ENCODE assay signal across 10 cellular contexts in the genomic region with DNA sequence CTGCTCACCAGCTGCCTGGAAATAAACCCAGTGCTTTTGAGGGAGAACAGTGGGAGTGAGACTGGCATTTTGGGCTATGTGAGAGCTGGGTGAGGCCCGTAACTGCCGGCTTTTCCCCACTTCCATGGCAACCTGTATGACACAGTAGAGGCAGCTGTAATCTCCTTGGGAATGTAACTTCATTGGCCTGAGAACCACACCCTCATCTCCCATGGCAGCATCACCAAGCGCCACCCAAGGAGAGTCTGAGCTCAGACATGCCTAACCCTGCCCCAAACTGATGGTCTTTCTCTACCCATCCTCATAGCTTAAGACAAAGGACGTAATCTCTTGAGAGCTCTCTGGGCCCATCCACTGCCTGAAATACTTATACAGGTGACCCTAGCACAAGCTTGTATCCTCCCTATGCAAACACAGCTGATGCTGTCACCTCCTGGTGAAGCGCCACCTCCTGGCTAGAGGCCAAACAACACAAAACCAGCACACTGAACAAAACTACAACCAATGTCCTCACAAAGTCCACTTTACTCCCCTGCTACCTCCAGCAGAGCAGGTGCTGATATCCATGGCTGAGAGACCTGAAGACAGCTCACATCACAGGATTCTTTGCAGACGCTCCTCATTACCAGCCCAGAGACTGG.
DNase-seq lines count a peak whose midpoint lies in the region; ATAC-seq, FAIRE-seq and TF ChIP-seq lines count a peak whose summit lies in the region.
"Had no signal": no experiment of that assay in that cellular context is flagged by ENCODE, and none has a peak within 500 bp of the region (broad histone marks: within the 10 kb centered on the region; RNA-seq: fewer than 3 reads in every experiment).

No MANE protein-coding gene starts in this region.

- no peak for FAIRE-seq in bronchial epithelial cell (lab: Jason Lieb, UNC)

- intact Hi-C loops in activated CD4-positive, alpha-beta memory T cell treated with anti-CD3 and anti-CD28 coated beads for 36 hours (cut with micrococcal nuclease), result no loop called here

- H3K4me3 Mint-ChIP-seq in activated CD4-positive, alpha-beta memory T cell treated with anti-CD3 and anti-CD28 coated beads for 36 hours, result no peak overlapping the region
- no peak overlapping the region for H3K4me3 Mint-ChIP-seq in activated CD4-positive, alpha-beta memory T cell treated with anti-CD3 and anti-CD28 coated beads, Interleukin-2, amount 10 ng/mL, durations not matched to agents 7 days and 5 days

- no peak for ATAC-seq in GM21723 (IDR thresholded peaks at IDR 0.05; ENCODE audit: unreplicated experiment)

- H3K4me1 Mint-ChIP-seq in activated CD4-positive, alpha-beta memory T cell treated with anti-CD3 and anti-CD28 coated beads for 36 hours (ENCODE audit: low read depth), result no peaks in the 10 kb centered on the region
- no peaks in the 10 kb centered on the region for H3K4me1 Mint-ChIP-seq in activated CD4-positive, alpha-beta memory T cell treated with anti-CD3 and anti-CD28 coated beads, Interleukin-2, amount 10 ng/mL, durations not matched to agents 7 days and 5 days

- no peaks in the 10 kb centered on the region for H3K36me3 ChIP-seq in bronchial epithelial cell (ENCODE audit: control insufficient read depth, insufficient read depth, low read length)
- H3K36me3 ChIP-seq: neutrophil, SJSA1 had no signal

- peak; percentile 55 for TF ChIP-seq CTCF in bronchial epithelial cell (IDR thresholded peaks at IDR 0.05; ENCODE audit: insufficient read depth, low read length, severe bottlenecking)
- TF ChIP-seq CTCF in retinal pigment epithelial cell (conservative IDR thresholded peaks at IDR 0.05; ENCODE audit: low read depth, low read length), result peak; percentile 49

- H3K27ac Mint-ChIP-seq in activated CD4-positive, alpha-beta memory T cell treated with anti-CD3 and anti-CD28 coated beads for 36 hours, result no peak overlapping the region
- H3K27ac Mint-ChIP-seq in activated CD4-positive, alpha-beta memory T cell treated with anti-CD3 and anti-CD28 coated beads, Interleukin-2, amount 10 ng/mL, durations not matched to agents 7 days and 5 days, result no peak overlapping the region

- H3K36me3 Mint-ChIP-seq in activated CD4-positive, alpha-beta memory T cell treated with anti-CD3 and anti-CD28 coated beads for 36 hours, result no peaks in the 10 kb centered on the region
- H3K36me3 Mint-ChIP-seq in activated CD4-positive, alpha-beta memory T cell treated with anti-CD3 and anti-CD28 coated beads, Interleukin-2, amount 10 ng/mL, durations not matched to agents 7 days and 5 days (ENCODE audit: low read depth), result no peaks in the 10 kb centered on the region

- POLR2A ChIA-PET in activated CD4-positive, alpha-beta memory T cell treated with anti-CD3 and anti-CD28 coated beads for 36 hours (lab: Charles Lee), result no interaction called here
- POLR2A ChIA-PET in activated CD4-positive, alpha-beta memory T cell treated with anti-CD3 and anti-CD28 coated beads, Interleukin-2, amount 10 ng/mL, durations not matched to agents 7 days and 5 days (lab: Charles Lee), result no interaction called here

- DNase-seq in activated CD4-positive, alpha-beta memory T cell treated with anti-CD3 and anti-CD28 coated beads for 36 hours, result peak; percentile 12
- DNase-seq in activated CD4-positive, alpha-beta memory T cell treated with anti-CD3 and anti-CD28 coated beads, Interleukin-2, amount 10 ng/mL, durations not matched to agents 7 days and 5 days, result no peak
- DNase-seq in NCI-H146 treated with DMSO at 0.1 percent for 48 hours (lab: John Stamatoyannopoulos, UW; ENCODE audit: unreplicated experiment), result peak; percentile 97
- no peak for DNase-seq in bronchial epithelial cell (ENCODE audit: low read depth)
- DNase-seq in retinal pigment epithelial cell (ENCODE audit: low read depth), result peak; percentile 76
- no peak for DNase-seq in NCI-H446 treated with DMSO at 0.1 percent for 48 hours (lab: John Stamatoyannopoulos, UW)
- DNase-seq in activated naive CD4-positive, alpha-beta T cell (lab: John Stamatoyannopoulos, UW), result no peak

- CTCF ChIA-PET in activated CD4-positive, alpha-beta memory T cell treated with anti-CD3 and anti-CD28 coated beads for 36 hours (lab: Charles Lee), result no interaction called here
- CTCF ChIA-PET in activated CD4-positive, alpha-beta memory T cell treated with anti-CD3 and anti-CD28 coated beads, Interleukin-2, amount 10 ng/mL, durations not matched to agents 7 days and 5 days (lab: Charles Lee), result no interaction called here

- H3K4me3 ChIP-seq in bronchial epithelial cell (ENCODE audit: low read depth, low read length), result no peak overlapping the region
- H3K4me3 ChIP-seq in retinal pigment epithelial cell (ENCODE audit: low read length), result no peak overlapping the region
- H3K4me3 ChIP-seq: SJSA1 had no signal

- peaks cover 27% of the 10 kb centered on the region for H3K9me3 Mint-ChIP-seq in activated CD4-positive, alpha-beta memory T cell treated with anti-CD3 and anti-CD28 coated beads for 36 hours
- peaks cover 17% of the 10 kb centered on the region for H3K9me3 Mint-ChIP-seq in activated CD4-positive, alpha-beta memory T cell treated with anti-CD3 and anti-CD28 coated beads, Interleukin-2, amount 10 ng/mL, durations not matched to agents 7 days and 5 days

- no peaks in the 10 kb centered on the region for H3K27me3 ChIP-seq in bronchial epithelial cell (ENCODE audit: control insufficient read depth, insufficient read depth, low read length)
- H3K27me3 ChIP-seq: neutrophil, SJSA1 had no signal

- no peaks in the 10 kb centered on the region for H3K27me3 Mint-ChIP-seq in activated CD4-positive, alpha-beta memory T cell treated with anti-CD3 and anti-CD28 coated beads for 36 hours
- no peaks in the 10 kb centered on the region for H3K27me3 Mint-ChIP-seq in activated CD4-positive, alpha-beta memory T cell treated with anti-CD3 and anti-CD28 coated beads, Interleukin-2, amount 10 ng/mL, durations not matched to agents 7 days and 5 days

Comparison
In these comparisons a context has a peak if more than half of its experiments do, and no peak if none do; other contexts are left out.
1. DNase-seq: peak in activated CD4-positive, alpha-beta memory T cell treated with anti-CD3 and anti-CD28 coated beads for 36 hours (single experiment), NCI-H146 treated with DMSO at 0.1 percent for 48 hours (single experiment) and retinal pigment epithelial cell (single experiment); none in activated CD4-positive, alpha-beta memory T cell treated with anti-CD3 and anti-CD28 coated beads, Interleukin-2, amount 10 ng/mL, durations not matched to agents 7 days and 5 days (single experiment), bronchial epithelial cell (single experiment), NCI-H446 treated with DMSO at 0.1 percent for 48 hours (single experiment) and activated naive CD4-positive, alpha-beta T cell (0 of 4).